22 cellular contexts compared by ENCODE assay signal in the genomic region with DNA sequence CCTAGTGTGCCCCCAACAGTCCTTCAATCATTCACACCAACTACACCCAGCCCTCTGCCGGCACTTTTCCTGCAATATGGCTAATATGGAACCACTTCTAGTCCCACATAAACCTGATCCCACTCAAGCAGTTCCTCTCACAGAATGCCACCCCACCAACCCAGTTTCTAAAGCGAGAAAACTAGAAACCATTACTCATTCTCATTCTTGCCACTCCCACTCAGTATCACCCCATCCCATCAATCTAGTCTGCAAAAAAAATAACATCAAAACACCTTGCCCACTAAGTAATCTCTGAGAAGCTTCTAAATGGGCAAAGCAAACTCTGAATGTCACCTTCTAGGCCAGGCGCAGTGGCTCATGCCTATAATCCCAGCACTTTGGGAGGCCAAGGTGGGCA. TPM values are rescaled to one million over a fixed set of nuclear protein-coding genes. Genes with fewer than 3 reads are reported as not detected.
DNase-seq lines count a peak whose midpoint lies in the region; ATAC-seq and TF ChIP-seq lines count a peak whose summit lies in the region.
"Had no signal": no experiment of that assay in that cellular context is flagged by ENCODE, and none has a peak within 500 bp of the region (broad histone marks: within the 10 kb centered on the region; RNA-seq: fewer than 3 reads in every experiment).

No MANE protein-coding gene starts in this region.

- H3K14ac ChIP-seq in H9 (ENCODE audit: insufficient read depth, low read length), result no peak overlapping the region

- H3K79me2 ChIP-seq in H9 (ENCODE audit: insufficient read depth, low read length), result peaks cover 10% of the 10 kb centered on the region; the same call in 1 of the 2 replicates

- TF ChIP-seq CTCF in H9 (conservative IDR thresholded peaks at IDR 0.05), result no peak
- TF ChIP-seq CTCF in endothelial cell (IDR thresholded peaks at IDR 0.05; ENCODE audit: unreplicated experiment), result no peak
- TF ChIP-seq CTCF in type B pancreatic cell (conservative IDR thresholded peaks at IDR 0.05), result no peak

- no peaks in the 10 kb centered on the region for H3K27me3 ChIP-seq in H9 (ENCODE audit: insufficient read depth, low read length)

- H3K56ac ChIP-seq in H9 (ENCODE audit: insufficient read length, low read depth, low read length), result no peak overlapping the region

- H3K27ac Mint-ChIP-seq in activated T-cell treated with anti-CD3 and anti-CD28 coated beads, Interleukin-2, amount 50 U/mL, for 72 hours, result peak overlapping the region; percentile 72
- H3K27ac Mint-ChIP-seq in H9 (peak overlapping the region in 2 of 3 experiments; percentile 55 to 68; a peak in 3 of 7 replicates), endothelial cell (ENCODE audit: unreplicated experiment) (peak overlapping the region; percentile 64), type B pancreatic cell (no peak overlapping the region)
- H3K27ac Mint-ChIP-seq in activated CD8-positive, alpha-beta T cell treated with anti-CD3 and anti-CD28 coated beads, Interleukin-2, amount 10 ng/mL, durations not matched to agents 7 days and 5 days, result peak overlapping the region; percentile 3
- H3K27ac Mint-ChIP-seq: GM23338 had no signal

- no peak overlapping the region for H2BK12ac ChIP-seq in H9 (ENCODE audit: insufficient read length, low read depth, low read length)

- no peak overlapping the region for H3K4me3 Mint-ChIP-seq in activated T-cell treated with anti-CD3 and anti-CD28 coated beads, Interleukin-2, amount 50 U/mL, for 72 hours
- H3K4me3 Mint-ChIP-seq in H9 (no peak overlapping the region; a peak in 1 of 5 replicates), endothelial cell (ENCODE audit: unreplicated experiment) (no peak overlapping the region), type B pancreatic cell (no peak overlapping the region)
- H3K4me3 Mint-ChIP-seq in activated CD8-positive, alpha-beta T cell treated with anti-CD3 and anti-CD28 coated beads, Interleukin-2, amount 10 ng/mL, durations not matched to agents 7 days and 5 days, result no peak overlapping the region
- H3K4me3 Mint-ChIP-seq: GM23338 had no signal

- no peaks in the 10 kb centered on the region for H4K20me1 ChIP-seq in H9 (ENCODE audit: control insufficient read depth, insufficient read depth, insufficient read length)

- H3K9me3 ChIP-seq in H9 (ENCODE audit: control insufficient read depth, low read depth, low read length), result no peaks in the 10 kb centered on the region

- H3K79me1 ChIP-seq in H9 (ENCODE audit: insufficient read depth, low read depth, low read length, poor library complexity, severe bottlenecking), result peaks cover 12% of the 10 kb centered on the region

- no peak overlapping the region for H3K27ac ChIP-seq in H9 (ENCODE audit: insufficient read length, low read depth, low read length)
- H3K27ac ChIP-seq: C4-2B had no signal

- H3K4me1 Mint-ChIP-seq in activated T-cell treated with anti-CD3 and anti-CD28 coated beads, Interleukin-2, amount 50 U/mL, for 72 hours (ENCODE audit: low read depth), result peaks cover 54% of the 10 kb centered on the region
- H3K4me1 Mint-ChIP-seq in H9, result no peaks in the 10 kb centered on the region
- peaks cover 38% of the 10 kb centered on the region for H3K4me1 Mint-ChIP-seq in activated CD8-positive, alpha-beta T cell treated with anti-CD3 and anti-CD28 coated beads, Interleukin-2, amount 10 ng/mL, durations not matched to agents 7 days and 5 days (ENCODE audit: low read depth)
- H3K4me1 Mint-ChIP-seq in endothelial cell (ENCODE audit: unreplicated experiment), result no peaks in the 10 kb centered on the region
- no peaks in the 10 kb centered on the region for H3K4me1 Mint-ChIP-seq in type B pancreatic cell (ENCODE audit: unreplicated experiment)
- H3K4me1 Mint-ChIP-seq: GM23338 had no signal

- no peak overlapping the region for H4K91ac ChIP-seq in H9 (ENCODE audit: insufficient read length, low read depth, low read length)

- ATAC-seq in activated T-cell treated with anti-CD3 and anti-CD28 coated beads, Interleukin-2, amount 50 U/mL, for 72 hours (replicated peaks in 1 of 2), result no peak
- ATAC-seq in activated CD8-positive, alpha-beta T cell treated with anti-CD3 and anti-CD28 coated beads, Interleukin-2, amount 10 ng/mL, durations not matched to agents 7 days and 5 days, result no peak
- ATAC-seq in HG03520 (IDR thresholded peaks at IDR 0.05; ENCODE audit: unreplicated experiment), result no peak
- ATAC-seq: GM12878, GM23338, PC-3 had no signal

- CTCF ChIA-PET in activated CD8-positive, alpha-beta T cell treated with anti-CD3 and anti-CD28 coated beads, Interleukin-2, amount 10 ng/mL, durations not matched to agents 7 days and 5 days (lab: Charles Lee), result interaction anchor here (0.9 to 4.5 kb wide), 9 partner anchors 9 to 118 kb away, joined by 4 to 77 read pairs (median 14); no protein-coding TSS in a partner anchor

- H3K27me3 Mint-ChIP-seq in activated T-cell treated with anti-CD3 and anti-CD28 coated beads, Interleukin-2, amount 50 U/mL, for 72 hours (ENCODE audit: low read depth), result no peaks in the 10 kb centered on the region
- no peaks in the 10 kb centered on the region for H3K27me3 Mint-ChIP-seq in H9 (ENCODE audit: low read depth)
- H3K27me3 Mint-ChIP-seq in activated CD8-positive, alpha-beta T cell treated with anti-CD3 and anti-CD28 coated beads, Interleukin-2, amount 10 ng/mL, durations not matched to agents 7 days and 5 days (ENCODE audit: low read depth), result no peaks in the 10 kb centered on the region
- H3K27me3 Mint-ChIP-seq in endothelial cell (ENCODE audit: unreplicated experiment), result peaks cover 4% of the 10 kb centered on the region
- no peaks in the 10 kb centered on the region for H3K27me3 Mint-ChIP-seq in type B pancreatic cell

- H3K4me2 ChIP-seq in H9 (ENCODE audit: insufficient read depth, insufficient read length, low read length), result no peak overlapping the region
- H3K4me2 ChIP-seq: GM23338 had no signal

- H3K9ac ChIP-seq in H9 (ENCODE audit: extremely low read depth, insufficient read length, low read length), result no peak overlapping the region

- H4K5ac ChIP-seq in H9 (ENCODE audit: insufficient read length, low read depth, low read length), result no peak overlapping the region

- H4K8ac ChIP-seq in H9 (replicated peaks; ENCODE audit: insufficient read length, low read depth, low read length), result no peak overlapping the region

- H2AFZ ChIP-seq in H9 (ENCODE audit: low read length), result no peak overlapping the region
- H2AFZ ChIP-seq: GM23338 had no signal

- no peak overlapping the region for H2BK5ac ChIP-seq in H9 (ENCODE audit: insufficient read length, low read length)

- H2BK20ac ChIP-seq in H9 (ENCODE audit: low read depth, low read length, poor library complexity, severe bottlenecking), result no peak overlapping the region

- WGBS in H9 (ENCODE audit: extremely low coverage, insufficient read length, low lambda C conversion rate), result no CpG with 5 or more reads among the region's 3 CpGs

- H3K4me1 ChIP-seq in H9 (ENCODE audit: insufficient read depth, low read length), result no peaks in the 10 kb centered on the region

- POLR2A ChIA-PET in activated CD8-positive, alpha-beta T cell treated with anti-CD3 and anti-CD28 coated beads, Interleukin-2, amount 10 ng/mL, durations not matched to agents 7 days and 5 days (lab: Charles Lee), result interaction anchor here (0.6 to 2.5 kb wide), 3 partner anchors 15 to 47 kb away, joined by 3 to 17 read pairs (median 4); a partner anchor contains a TSS

- no peak overlapping the region for H3K4ac ChIP-seq in H9 (ENCODE audit: low read depth, low read length)

- DNase-seq in activated T-cell treated with anti-CD3 and anti-CD28 coated beads, Interleukin-2, amount 50 U/mL, for 72 hours, result no peak
- DNase-seq in activated T-cell treated with anti-CD3 and anti-CD28 coated beads, Interleukin-2, amount 50 U/mL, for 48 hours, result no peak
- no peak for DNase-seq in H9
- no peak for DNase-seq in activated CD8-positive, alpha-beta T cell treated with anti-CD3 and anti-CD28 coated beads, Interleukin-2, amount 10 ng/mL, durations not matched to agents 7 days and 5 days
- DNase-seq in endothelial cell (ENCODE audit: low spot score), result no peak
- no peak for DNase-seq in midbrain (lab: John Stamatoyannopoulos, UW)
- no peak for DNase-seq in type B pancreatic cell (ENCODE audit: extremely low spot score, unreplicated experiment)
- DNase-seq: ACHN, EL, MM.1S, NCI-H1092, NCI-H1436 treated with DMSO at 0.1 percent for 48 hours, NCI-H2029, NCI-H345, NCI-H526, PC-3, RPMI8226, SHP77 treated with DMSO at 0.1 percent for 48 hours had no signal

- no peak overlapping the region for H3K23ac ChIP-seq in H9 (ENCODE audit: insufficient read length, low read depth, low read length)

- no peaks in the 10 kb centered on the region for H3K23me2 ChIP-seq in H9 (ENCODE audit: insufficient read length, low read depth, low read length, poor library complexity, severe bottlenecking)

- no peak overlapping the region for H3K18ac ChIP-seq in H9 (ENCODE audit: insufficient read length, low read depth, low read length)

- H2AK5ac ChIP-seq in H9 (ENCODE audit: insufficient read length, low read length), result no peak overlapping the region

- H3K36me3 Mint-ChIP-seq in activated T-cell treated with anti-CD3 and anti-CD28 coated beads, Interleukin-2, amount 50 U/mL, for 72 hours (ENCODE audit: insufficient read depth in 2 of 2), result peaks cover 17 to 66% of the 10 kb centered on the region in 2 donors
- H3K36me3 Mint-ChIP-seq in H9 (ENCODE audit: insufficient read depth in 1 of 3, low read depth in 3 of 3) (peaks cover 58 to 94% (median 90%) of the 10 kb centered on the region in 3 experiments), endothelial cell (ENCODE audit: low read depth, unreplicated experiment) (peaks cover 47% of the 10 kb centered on the region), type B pancreatic cell (peaks cover 39% of the 10 kb centered on the region)
- peaks cover 86% of the 10 kb centered on the region for H3K36me3 Mint-ChIP-seq in activated CD8-positive, alpha-beta T cell treated with anti-CD3 and anti-CD28 coated beads, Interleukin-2, amount 10 ng/mL, durations not matched to agents 7 days and 5 days (ENCODE audit: low read depth)

- H2BK120ac ChIP-seq in H9 (ENCODE audit: low read depth, low read length, poor library complexity, severe bottlenecking), result no peak overlapping the region

- no peaks in the 10 kb centered on the region for H3K9me3 Mint-ChIP-seq in activated T-cell treated with anti-CD3 and anti-CD28 coated beads, Interleukin-2, amount 50 U/mL, for 72 hours
- H3K9me3 Mint-ChIP-seq in H9 (no peaks in the 10 kb centered on the region), endothelial cell (ENCODE audit: unreplicated experiment) (no peaks in the 10 kb centered on the region), type B pancreatic cell (no peaks in the 10 kb centered on the region)
- no peaks in the 10 kb centered on the region for H3K9me3 Mint-ChIP-seq in activated CD8-positive, alpha-beta T cell treated with anti-CD3 and anti-CD28 coated beads, Interleukin-2, amount 10 ng/mL, durations not matched to agents 7 days and 5 days (ENCODE audit: insufficient read depth)
- H3K9me3 Mint-ChIP-seq: GM23338 had no signal

- no peak overlapping the region for H3T11ph ChIP-seq in H9 (ENCODE audit: low read length)

- no peak overlapping the region for H2BK15ac ChIP-seq in H9 (ENCODE audit: low read depth, low read length)

RNA-seq across cellular contexts. Expression of a gene that starts 17.9 kb away (rescaled TPM):
- total RNA-seq in activated T-cell treated with anti-CD3 and anti-CD28 coated beads, Interleukin-2, amount 50 U/mL, for 72 hours, result 100 to 1,000 TPM; 421 to 504 TPM
- total RNA-seq in H9 (2021), result 212 and 217 TPM in 2 replicates
- total RNA-seq in activated CD8-positive, alpha-beta T cell treated with anti-CD3 and anti-CD28 coated beads, Interleukin-2, amount 10 ng/mL, durations not matched to agents 7 days and 5 days, result 100 to 1,000 TPM; 287 to 300 TPM
- 148 TPM for total RNA-seq in endothelial cell (ENCODE audit: unreplicated experiment)
- 137 and 172 TPM in 2 replicates for total RNA-seq in type B pancreatic cell (ENCODE audit: low replicate concordance)

RNA-seq across cellular contexts. Expression of a gene that starts 45.1 kb away (rescaled TPM):
- total RNA-seq in activated T-cell treated with anti-CD3 and anti-CD28 coated beads, Interleukin-2, amount 50 U/mL, for 72 hours, result 10 to 100 TPM in 1 of 2 donors, 1 to 10 TPM in 1; 3.4 to 12.3 TPM
- total RNA-seq in H9 (2021) (41.5 and 42.8 TPM in 2 replicates), endothelial cell (ENCODE audit: unreplicated experiment) (8.1 TPM), type B pancreatic cell (ENCODE audit: low replicate concordance) (3.7 and 14.2 TPM in 2 replicates)
- total RNA-seq in activated CD8-positive, alpha-beta T cell treated with anti-CD3 and anti-CD28 coated beads, Interleukin-2, amount 10 ng/mL, durations not matched to agents 7 days and 5 days, result 1 to 10 TPM; 1.3 to 2.6 TPM
